8 cellular contexts compared by ENCODE assay signal in the genomic region with DNA sequence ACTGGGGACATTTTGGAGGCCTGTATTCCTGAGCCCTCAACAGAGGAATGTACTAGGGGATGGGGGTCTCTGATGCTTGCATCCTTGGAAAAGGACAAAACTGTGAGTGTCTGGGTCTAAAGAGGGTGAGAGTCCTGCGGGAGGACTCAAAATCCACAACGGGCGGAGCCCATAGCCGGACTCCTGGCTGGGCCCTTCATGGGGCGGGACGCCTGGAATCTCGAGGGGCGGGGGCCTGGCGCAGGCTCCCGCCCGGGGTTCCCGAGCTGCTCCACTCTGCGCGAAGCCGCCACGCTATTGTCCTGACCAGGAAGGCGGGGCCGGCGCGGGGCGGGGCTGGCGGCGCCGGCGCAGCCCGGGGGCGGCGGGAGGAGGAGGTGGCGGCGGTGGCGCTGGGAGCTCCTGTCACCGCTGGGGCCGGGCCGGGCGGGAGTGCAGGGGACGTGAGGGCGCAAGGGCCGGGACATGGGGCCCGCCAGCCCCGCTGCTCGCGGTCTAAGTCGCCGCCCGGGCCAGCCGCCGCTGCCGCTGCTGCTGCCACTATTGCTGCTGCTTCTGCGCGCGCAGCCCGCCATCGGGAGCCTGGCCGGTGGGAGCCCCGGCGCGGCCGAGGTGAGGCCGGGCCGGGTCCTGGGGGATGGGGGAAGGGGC. TPM values are rescaled to one million over a fixed set of nuclear protein-coding genes. Genes with fewer than 3 reads are reported as not detected.
A peak's percentile ranks its signal among the peaks of the same experiment; 100 is the strongest.
DNase-seq lines count a peak whose midpoint lies in the region; ATAC-seq and TF ChIP-seq lines count a peak whose summit lies in the region.

Gene APLP1, plus strand, starts transcription at position 403 of the 651 bp plus-strand sequence. Its CDS starts 63 bp downstream, at position 466.

- CTCF ChIA-PET in HEK293 (lab: Yijun Ruan, JAX), result interaction anchor here (0.6 to 3.2 kb wide), 9 partner anchors 9 to 371 kb away, joined by 3 to 12 read pairs (median 4); partner anchors contain the start of gene NPHS1

- H3K36me3 ChIP-seq in BE2C (peaks cover 3% of the 10 kb centered on the region; the same call in 1 of the 2 replicates), HEK293 (ENCODE audit: control insufficient read depth in 2 of 2, insufficient read depth in 1 of 2, low read length in 2 of 2) (peaks cover 0 to 4% of the 10 kb centered on the region in 2 experiments; a peak in 1 of 3 replicates), OCI-LY1 (ENCODE audit: insufficient read depth, low read length) (no peaks in the 10 kb centered on the region), neural cell (ENCODE audit: insufficient read depth, low read length) (no peaks in the 10 kb centered on the region)

- DNase-seq in BE2C (peak; percentile 90), fibroblast of pulmonary artery (ENCODE audit: low read depth) (peak; percentile 27), superior temporal gyrus (ENCODE audit: extremely low spot score) (peak; percentile 84)
- DNase-seq in activated T-helper 1 cell treated with anti-CD3 and anti-CD28 coated beads, Interleukin-2, amount 50 U/mL, for 16 hours (ENCODE audit: low read depth in 1 of 2, low spot score in 1 of 2), result peak; percentile 29 to 58

- TF ChIP-seq RAD21 in neural cell (conservative IDR thresholded peaks at IDR 0.05), result peak; percentile 29

- peak within 1 kb of the TSS; percentile 34; the same call in 1 of the 2 replicates for H3K27ac ChIP-seq in HEK293 (ENCODE audit: extremely low read depth, low read depth, low read length)
- H3K27ac ChIP-seq in OCI-LY1 (ENCODE audit: low read depth, low read length, poor library complexity, severe bottlenecking), result no peak within 1 kb of the TSS
- peak within 1 kb of the TSS; percentile 98 for H3K27ac ChIP-seq in neural cell (ENCODE audit: low read length)

- H4K20me1 ChIP-seq in OCI-LY1 (ENCODE audit: insufficient read depth, low read length), result no peaks in the 10 kb centered on the region
- H4K20me1 ChIP-seq in neural cell (ENCODE audit: insufficient read depth), result no peaks in the 10 kb centered on the region

- POLR2A ChIA-PET in HEK293 (lab: Yijun Ruan, JAX), result interaction anchor here (0.6 to 2.8 kb wide), 8 partner anchors 11 to 146 kb away, joined by 3 to 25 read pairs (median 4); partner anchors contain the start of gene ALKBH6

- H3K9ac ChIP-seq in OCI-LY1 (ENCODE audit: low read length), result peak within 1 kb of the TSS; percentile 31; the same call in 1 of the 2 replicates
- H3K9ac ChIP-seq in neural cell (ENCODE audit: low read length), result peak within 1 kb of the TSS; percentile 95

- H3K4me1 ChIP-seq in BE2C, result peaks cover 8% of the 10 kb centered on the region
- peaks cover 16% of the 10 kb centered on the region for H3K4me1 ChIP-seq in HEK293 (ENCODE audit: control insufficient read depth, insufficient read depth, low read length)
- peaks cover 18% of the 10 kb centered on the region for H3K4me1 ChIP-seq in OCI-LY1 (ENCODE audit: insufficient read depth, low read length, severe bottlenecking)

- H2AFZ ChIP-seq in OCI-LY1 (ENCODE audit: low read length) (no peak within 1 kb of the TSS), neural cell (ENCODE audit: low read depth, low read length) (peak within 1 kb of the TSS; percentile 70)

- TF ChIP-seq CTCF in BE2C (IDR thresholded peaks at IDR 0.05; ENCODE audit: low read depth, low read length) (no peak), HEK293 (tag by site-specific recombination; IDR thresholded peaks at IDR 0.05) (no peak), OCI-LY1 (IDR thresholded peaks at IDR 0.05; ENCODE audit: low read length) (no peak), fibroblast of pulmonary artery (IDR thresholded peaks at IDR 0.05; ENCODE audit: low read length, missing control alignments) (no peak), neural cell (IDR thresholded peaks at IDR 0.05; ENCODE audit: poor library complexity, severe bottlenecking) (no peak)

- H3K27me3 ChIP-seq in BE2C, result no peaks in the 10 kb centered on the region
- H3K27me3 ChIP-seq in OCI-LY1 (ENCODE audit: insufficient read depth, low read length), result peaks cover 4% of the 10 kb centered on the region; the same call in 1 of the 2 replicates
- no peaks in the 10 kb centered on the region for H3K27me3 ChIP-seq in neural cell (ENCODE audit: insufficient read depth, low read depth, low read length)

- peak within 1 kb of the TSS; percentile 64 for H3K4me3 ChIP-seq in BE2C (ENCODE audit: low read depth, low read length)
- peak within 1 kb of the TSS; percentile 27 for H3K4me3 ChIP-seq in HEK293 (ENCODE audit: low read depth, low read length)
- peak within 1 kb of the TSS; percentile 44 for H3K4me3 ChIP-seq in OCI-LY1 (ENCODE audit: low read depth, low read length, poor library complexity, severe bottlenecking)
- H3K4me3 ChIP-seq in fibroblast of pulmonary artery (replicated peaks; ENCODE audit: low read depth, low read length), result peak within 1 kb of the TSS; percentile 36
- H3K4me3 ChIP-seq in neural cell (ENCODE audit: low read length), result peak within 1 kb of the TSS; percentile 75

- peak within 1 kb of the TSS; percentile 52 for H3K4me2 ChIP-seq in OCI-LY1 (ENCODE audit: low read length)
- H3K4me2 ChIP-seq in neural cell (ENCODE audit: low read length), result peak within 1 kb of the TSS; percentile 41

- H3K9me2 ChIP-seq in OCI-LY1 (ENCODE audit: low read depth, low read length) (no peaks in the 10 kb centered on the region), neural cell (ENCODE audit: insufficient read depth, low read length) (no peaks in the 10 kb centered on the region)

- H3F3A ChIP-seq in OCI-LY1 (ENCODE audit: insufficient read depth, low read length) (no peaks in the 10 kb centered on the region), neural cell (ENCODE audit: insufficient read depth, low read length, poor library complexity, severe bottlenecking) (no peaks in the 10 kb centered on the region)

- no peak for ATAC-seq in GM19324 (IDR thresholded peaks at IDR 0.05; ENCODE audit: low FRiP score, unreplicated experiment)

- no peaks in the 10 kb centered on the region for H3K79me2 ChIP-seq in OCI-LY1 (ENCODE audit: insufficient read depth, low read length)
- H3K79me2 ChIP-seq in neural cell (replicated peaks; ENCODE audit: insufficient read depth, low read length), result peaks cover 18% of the 10 kb centered on the region

- TF ChIP-seq EP300 in neural cell (conservative IDR thresholded peaks at IDR 0.05; ENCODE audit: poor library complexity, severe bottlenecking), result peak; percentile 31

- H3K9me3 ChIP-seq in BE2C (no peaks in the 10 kb centered on the region), HEK293 (ENCODE audit: control insufficient read depth, insufficient read depth, low read depth, low read length) (no peaks in the 10 kb centered on the region), OCI-LY1 (ENCODE audit: low read length) (no peaks in the 10 kb centered on the region), neural cell (ENCODE audit: low read length) (no peaks in the 10 kb centered on the region)

TF ChIP-seq in HEK293, 187 proteins besides CTCF, POLR2A, EP300 and RAD21 (continues in another document):
- TF ChIP-seq SP3 (tag by site-specific recombination; IDR thresholded peaks at IDR 0.05), result peak; percentile 60
- TF ChIP-seq ZNF221 (tag by site-specific recombination; IDR thresholded peaks at IDR 0.05; ENCODE audit: borderline replicate concordance), result no peak
- TF ChIP-seq ZBTB48 (tag by site-specific recombination; IDR thresholded peaks at IDR 0.05), result no peak
- peak; percentile 48 for TF ChIP-seq IKZF3 (tag by site-specific recombination; IDR thresholded peaks at IDR 0.05)
- TF ChIP-seq ZNF596 (tag by site-specific recombination; IDR thresholded peaks at IDR 0.05), result no peak
- no peak for TF ChIP-seq ZFP37 (tag by site-specific recombination; IDR thresholded peaks at IDR 0.05)
- TF ChIP-seq ZNF629 (tag by site-specific recombination; IDR thresholded peaks at IDR 0.05), result no peak
- no peak for TF ChIP-seq ZNF133 (tag by site-specific recombination; IDR thresholded peaks at IDR 0.05)
- no peak for TF ChIP-seq ZNF571 (tag by site-specific recombination; IDR thresholded peaks at IDR 0.05)
- TF ChIP-seq ZNF843 (tag by site-specific recombination; IDR thresholded peaks at IDR 0.05), result no peak
- peak; percentile 69; the same call in 1 of the 2 replicates for TF ChIP-seq KLF1 (tag by site-specific recombination; IDR thresholded peaks at IDR 0.05)
- peak; percentile 37; the same call in 1 of the 2 replicates for TF ChIP-seq KLF10 (tag by site-specific recombination; IDR thresholded peaks at IDR 0.05)

TF ChIP-seq in neural cell, 6 proteins besides CTCF, POLR2A, EP300 and RAD21:
- TF ChIP-seq, protein P1, sequence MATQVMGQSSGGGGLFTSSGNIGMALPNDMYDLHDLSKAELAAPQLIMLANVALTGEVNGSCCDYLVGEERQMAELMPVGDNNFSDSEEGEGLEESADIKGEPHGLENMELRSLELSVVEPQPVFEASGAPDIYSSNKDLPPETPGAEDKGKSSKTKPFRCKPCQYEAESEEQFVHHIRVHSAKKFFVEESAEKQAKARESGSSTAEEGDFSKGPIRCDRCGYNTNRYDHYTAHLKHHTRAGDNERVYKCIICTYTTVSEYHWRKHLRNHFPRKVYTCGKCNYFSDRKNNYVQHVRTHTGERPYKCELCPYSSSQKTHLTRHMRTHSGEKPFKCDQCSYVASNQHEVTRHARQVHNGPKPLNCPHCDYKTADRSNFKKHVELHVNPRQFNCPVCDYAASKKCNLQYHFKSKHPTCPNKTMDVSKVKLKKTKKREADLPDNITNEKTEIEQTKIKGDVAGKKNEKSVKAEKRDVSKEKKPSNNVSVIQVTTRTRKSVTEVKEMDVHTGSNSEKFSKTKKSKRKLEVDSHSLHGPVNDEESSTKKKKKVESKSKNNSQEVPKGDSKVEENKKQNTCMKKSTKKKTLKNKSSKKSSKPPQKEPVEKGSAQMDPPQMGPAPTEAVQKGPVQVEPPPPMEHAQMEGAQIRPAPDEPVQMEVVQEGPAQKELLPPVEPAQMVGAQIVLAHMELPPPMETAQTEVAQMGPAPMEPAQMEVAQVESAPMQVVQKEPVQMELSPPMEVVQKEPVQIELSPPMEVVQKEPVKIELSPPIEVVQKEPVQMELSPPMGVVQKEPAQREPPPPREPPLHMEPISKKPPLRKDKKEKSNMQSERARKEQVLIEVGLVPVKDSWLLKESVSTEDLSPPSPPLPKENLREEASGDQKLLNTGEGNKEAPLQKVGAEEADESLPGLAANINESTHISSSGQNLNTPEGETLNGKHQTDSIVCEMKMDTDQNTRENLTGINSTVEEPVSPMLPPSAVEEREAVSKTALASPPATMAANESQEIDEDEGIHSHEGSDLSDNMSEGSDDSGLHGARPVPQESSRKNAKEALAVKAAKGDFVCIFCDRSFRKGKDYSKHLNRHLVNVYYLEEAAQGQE (IDR thresholded peaks at IDR 0.05; ENCODE audit: borderline replicate concordance), result peak; percentile 15
- TF ChIP-seq TAF1 (IDR thresholded peaks at IDR 0.05; ENCODE audit: low read depth), result peak; percentile 62
- peak; percentile 38 for TF ChIP-seq MXI1 (conservative IDR thresholded peaks at IDR 0.05; ENCODE audit: poor library complexity, severe bottlenecking)
- peak; percentile 20 for TF ChIP-seq SMC3 (conservative IDR thresholded peaks at IDR 0.05; ENCODE audit: poor library complexity)
- no peak for TF ChIP-seq EZH2 (IDR thresholded peaks at IDR 0.05; ENCODE audit: borderline replicate concordance, insufficient read depth, low read length, poor library complexity, severe bottlenecking)
- TF ChIP-seq POLR2AphosphoS5 (IDR thresholded peaks at IDR 0.05), result peak; percentile 88

RNA-seq across cellular contexts. Expression of gene APLP1, which starts in this region (rescaled TPM):
- polyA plus RNA-seq in BE2C (2012; ENCODE audit: insufficient read depth, insufficient read length, low read depth), result 319 TPM
- polyA plus RNA-seq in neural cell, result 390 and 407 TPM in 2 replicates
- 430 and 434 TPM in 2 replicates for polyA minus RNA-seq in neural cell

Comparison
In these comparisons a context has a peak if more than half of its experiments do, and no peak if none do; other contexts are left out.
1. DNase-seq: peak in every context shown above with its lines; median percentile 90 in BE2C; 84 in superior temporal gyrus; 44 in activated T-helper 1 cell treated with anti-CD3 and anti-CD28 coated beads, Interleukin-2, amount 50 U/mL, for 16 hours; 27 in fibroblast of pulmonary artery.